ENCODE assay signal across 15 cellular contexts in the genomic region with DNA sequence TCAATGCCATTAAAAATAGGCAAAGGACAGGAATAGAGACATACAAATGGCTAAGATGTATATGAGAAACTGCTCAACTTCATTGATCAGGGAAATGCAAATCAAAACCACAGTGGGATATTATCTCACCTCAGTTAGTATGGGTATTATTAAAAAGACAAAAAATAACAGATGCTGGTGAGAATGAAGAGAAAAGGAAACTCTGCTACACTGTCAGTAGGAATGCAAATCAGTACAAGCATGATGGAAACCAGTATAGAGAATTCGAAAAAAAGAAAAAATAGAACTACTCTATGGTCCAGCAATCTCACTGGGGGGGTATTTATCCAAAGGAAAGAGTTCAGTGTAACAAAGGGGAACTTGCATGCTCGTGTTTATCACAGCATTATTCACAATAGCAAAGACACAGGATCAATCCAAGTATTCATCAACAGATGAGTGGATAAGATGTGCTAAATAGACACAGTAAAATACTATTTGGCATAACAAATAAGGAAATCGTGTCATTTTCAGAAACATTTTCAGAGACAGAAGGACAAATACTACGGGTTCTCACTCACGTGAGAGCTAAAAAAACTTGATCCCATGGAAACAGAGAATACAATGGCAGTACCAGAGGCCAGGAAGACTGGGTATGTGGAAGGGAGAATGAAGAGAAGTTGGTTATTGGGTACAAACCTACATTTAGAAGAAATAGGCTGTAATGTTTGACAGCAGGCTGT.
DNase-seq lines count a peak whose midpoint lies in the region; ATAC-seq lines count a peak whose summit lies in the region.
"Had no signal": no experiment of that assay in that cellular context is flagged by ENCODE, and none has a peak within 500 bp of the region (broad histone marks: within the 10 kb centered on the region; RNA-seq: fewer than 3 reads in every experiment).

No MANE protein-coding gene starts in this region.

- ATAC-seq in GM18502 (IDR thresholded peaks at IDR 0.05; ENCODE audit: poor library complexity, unreplicated experiment) (peak; percentile 76), GM21360 (IDR thresholded peaks at IDR 0.05; ENCODE audit: unreplicated experiment) (peak; percentile 72), HG02943 (IDR thresholded peaks at IDR 0.05; ENCODE audit: low read depth, unreplicated experiment) (peak; percentile 76), HG03565 (IDR thresholded peaks at IDR 0.05; ENCODE audit: unreplicated experiment) (peak; percentile 68), aorta (ENCODE audit: low FRiP score) (no peak)
- ATAC-seq: activated naive CD4-positive, alpha-beta T cell treated with anti-CD3 and anti-CD28 coated beads, Interleukin-2, amount 50 U/mL, for 72 hours; HCT116; stimulated activated naive CD8-positive, alpha-beta T cell treated with anti-CD3 and anti-CD28 coated beads, Interleukin-15, amount 100 ng/mL, for 72 hours; T-cell had no signal

- no peak overlapping the region for H3K27ac ChIP-seq in aorta (ENCODE audit: low read depth in 1 of 2, low read length in 2 of 2)
- H3K27ac ChIP-seq: coronary artery had no signal

- peaks cover 0 to 1% of the 10 kb centered on the region in 2 donors for H3K27me3 ChIP-seq in aorta (ENCODE audit: control insufficient read depth in 1 of 2, insufficient read depth in 2 of 2, low read length in 1 of 2)
- H3K27me3 ChIP-seq: MG63 had no signal

- no peaks in the 10 kb centered on the region for H3K36me3 ChIP-seq in aorta (ENCODE audit: control insufficient read depth in 1 of 2, insufficient read depth in 2 of 2, low read length in 1 of 2)
- H3K36me3 ChIP-seq: MG63 had no signal

- WGBS in aorta, 2 donors = 60 to 62% methylated on average over 5 of the region's 5 CpGs

- H3K4me3 ChIP-seq in aorta (ENCODE audit: low read length in 2 of 2) = no peak overlapping the region
- H3K4me3 ChIP-seq: coronary artery, MG63 had no signal

- no peaks in the 10 kb centered on the region for H3K9me3 ChIP-seq in aorta (ENCODE audit: control insufficient read depth, low read length)
- H3K9me3 ChIP-seq: MG63 had no signal

- no peaks in the 10 kb centered on the region for H3K4me1 ChIP-seq in aorta (ENCODE audit: control insufficient read depth in 1 of 2, insufficient read depth in 2 of 2, low read length in 2 of 2)

- intact Hi-C loops in aorta (cut with DNase I) = no loop called here

- DNase-seq in aorta (no peak), glomerular visceral epithelial cell (ENCODE audit: extremely low spot score) (no peak), globus pallidus (ENCODE audit: low spot score) (no peak), NCI-H345 treated with DMSO at 0.1 percent for 48 hours (lab: John Stamatoyannopoulos, UW; ENCODE audit: unreplicated experiment) (no peak)
- DNase-seq: MG63; NCI-H774; stimulated activated naive CD8-positive, alpha-beta T cell treated with anti-CD3 and anti-CD28 coated beads, Interleukin-15, amount 100 ng/mL, for 72 hours; T-cell had no signal
